ENCODE assay signal across 1 cellular context in the genomic region with DNA sequence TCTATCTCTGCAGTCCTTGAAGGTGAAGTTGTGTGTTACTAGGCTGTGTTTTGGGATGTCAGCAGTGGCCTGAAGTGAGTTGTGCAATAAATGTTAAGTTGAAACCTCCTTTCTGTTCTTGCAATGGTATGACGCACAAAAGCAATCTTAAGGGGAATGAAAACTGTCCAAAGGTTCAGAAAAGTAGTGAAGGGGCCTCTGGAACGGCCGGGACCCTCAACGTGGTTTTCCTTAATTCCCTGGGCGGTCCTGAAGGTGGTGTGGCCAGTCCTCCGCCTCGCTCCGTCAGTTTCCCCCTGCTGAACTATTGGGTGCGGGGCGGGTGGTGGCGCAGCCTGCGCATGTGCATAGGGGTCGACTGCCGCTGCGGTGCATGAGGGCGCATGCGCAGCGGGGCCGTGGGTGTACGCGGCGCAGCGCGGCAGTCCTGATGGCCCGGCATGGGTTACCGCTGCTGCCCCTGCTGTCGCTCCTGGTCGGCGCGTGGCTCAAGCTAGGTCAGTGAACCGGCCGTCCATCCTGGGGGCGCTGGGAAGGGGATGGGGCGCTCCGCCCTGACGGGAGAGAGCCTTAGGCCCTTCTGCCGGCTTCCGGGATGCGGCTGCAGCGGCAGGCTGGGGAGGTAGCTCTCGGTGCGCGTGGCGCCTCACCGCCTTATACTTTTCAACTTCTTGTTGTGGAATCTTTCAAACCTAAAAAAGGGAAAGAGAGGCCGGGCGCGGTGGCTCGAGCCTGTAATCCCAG.
TF ChIP-seq lines count a peak whose summit lies in the region.

A gene (plus strand): TSS at position 405 of the 744 bp plus-strand sequence. CDS start 26 bp downstream, at position 431.

TF ChIP-seq in K562, 482 proteins besides CTCF, POLR2A, EP300 and RAD21 (continued from another document and continues in another):
- TF ChIP-seq, protein P1, sequence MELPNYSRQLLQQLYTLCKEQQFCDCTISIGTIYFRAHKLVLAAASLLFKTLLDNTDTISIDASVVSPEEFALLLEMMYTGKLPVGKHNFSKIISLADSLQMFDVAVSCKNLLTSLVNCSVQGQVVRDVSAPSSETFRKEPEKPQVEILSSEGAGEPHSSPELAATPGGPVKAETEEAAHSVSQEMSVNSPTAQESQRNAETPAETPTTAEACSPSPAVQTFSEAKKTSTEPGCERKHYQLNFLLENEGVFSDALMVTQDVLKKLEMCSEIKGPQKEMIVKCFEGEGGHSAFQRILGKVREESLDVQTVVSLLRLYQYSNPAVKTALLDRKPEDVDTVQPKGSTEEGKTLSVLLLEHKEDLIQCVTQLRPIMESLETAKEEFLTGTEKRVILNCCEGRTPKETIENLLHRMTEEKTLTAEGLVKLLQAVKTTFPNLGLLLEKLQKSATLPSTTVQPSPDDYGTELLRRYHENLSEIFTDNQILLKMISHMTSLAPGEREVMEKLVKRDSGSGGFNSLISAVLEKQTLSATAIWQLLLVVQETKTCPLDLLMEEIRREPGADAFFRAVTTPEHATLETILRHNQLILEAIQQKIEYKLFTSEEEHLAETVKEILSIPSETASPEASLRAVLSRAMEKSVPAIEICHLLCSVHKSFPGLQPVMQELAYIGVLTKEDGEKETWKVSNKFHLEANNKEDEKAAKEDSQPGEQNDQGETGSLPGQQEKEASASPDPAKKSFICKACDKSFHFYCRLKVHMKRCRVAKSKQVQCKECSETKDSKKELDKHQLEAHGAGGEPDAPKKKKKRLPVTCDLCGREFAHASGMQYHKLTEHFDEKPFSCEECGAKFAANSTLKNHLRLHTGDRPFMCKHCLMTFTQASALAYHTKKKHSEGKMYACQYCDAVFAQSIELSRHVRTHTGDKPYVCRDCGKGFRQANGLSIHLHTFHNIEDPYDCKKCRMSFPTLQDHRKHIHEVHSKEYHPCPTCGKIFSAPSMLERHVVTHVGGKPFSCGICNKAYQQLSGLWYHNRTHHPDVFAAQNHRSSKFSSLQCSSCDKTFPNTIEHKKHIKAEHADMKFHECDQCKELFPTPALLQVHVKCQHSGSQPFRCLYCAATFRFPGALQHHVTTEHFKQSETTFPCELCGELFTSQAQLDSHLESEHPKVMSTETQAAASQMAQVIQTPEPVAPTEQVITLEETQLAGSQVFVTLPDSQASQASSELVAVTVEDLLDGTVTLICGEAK (IDR thresholded peaks at IDR 0.05): no peak
- TF ChIP-seq, protein P1 (CRISPR knock-in tag; IDR thresholded peaks at IDR 0.05): no peak
- TF ChIP-seq, protein P2, sequence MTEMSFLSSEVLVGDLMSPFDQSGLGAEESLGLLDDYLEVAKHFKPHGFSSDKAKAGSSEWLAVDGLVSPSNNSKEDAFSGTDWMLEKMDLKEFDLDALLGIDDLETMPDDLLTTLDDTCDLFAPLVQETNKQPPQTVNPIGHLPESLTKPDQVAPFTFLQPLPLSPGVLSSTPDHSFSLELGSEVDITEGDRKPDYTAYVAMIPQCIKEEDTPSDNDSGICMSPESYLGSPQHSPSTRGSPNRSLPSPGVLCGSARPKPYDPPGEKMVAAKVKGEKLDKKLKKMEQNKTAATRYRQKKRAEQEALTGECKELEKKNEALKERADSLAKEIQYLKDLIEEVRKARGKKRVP (CRISPR knock-in tag; IDR thresholded peaks at IDR 0.05): no peak
- TF ChIP-seq HNRNPK (IDR thresholded peaks at IDR 0.05; ENCODE audit: low read depth, low read length, poor library complexity, severe bottlenecking) (no peak), POLR3A (IDR thresholded peaks at IDR 0.05; ENCODE audit: borderline replicate concordance, extremely low read depth, insufficient read depth, insufficient read length) (no peak), HNRNPUL1 (IDR thresholded peaks at IDR 0.05; ENCODE audit: low read length) (no peak), EZH2 (IDR thresholded peaks at IDR 0.05; ENCODE audit: borderline replicate concordance, low read depth, low read length) (no peak), RB1 (IDR thresholded peaks at IDR 0.05; ENCODE audit: low read depth) (peak; percentile 74), BHLHE40 (IDR thresholded peaks at IDR 0.05; ENCODE audit: low read length) (no peak), ZNF311 (CRISPR knock-in tag; IDR thresholded peaks at IDR 0.05) (no peak), ZNF217 (CRISPR knock-in tag; IDR thresholded peaks at IDR 0.05) (no peak), GABPB1 (CRISPR knock-in tag; IDR thresholded peaks at IDR 0.05) (no peak), SREBF1 (IDR thresholded peaks at IDR 0.05; ENCODE audit: borderline replicate concordance, low read depth, low read length) (no peak), SMARCE1 (IDR thresholded peaks at IDR 0.05) (no peak), TGIF2 (CRISPR knock-in tag; IDR thresholded peaks at IDR 0.05) (no peak), SIRT6 (IDR thresholded peaks at IDR 0.05; ENCODE audit: low read depth, low read length) (no peak), MXI1 (IDR thresholded peaks at IDR 0.05; ENCODE audit: low read depth, low read length) (peak; percentile 56), ZNF764 (CRISPR knock-in tag; IDR thresholded peaks at IDR 0.05; ENCODE audit: low read depth) (0 out of 2 replicates have a peak, but pooled peaks have one; percentile 8), NFXL1 (CRISPR knock-in tag; IDR thresholded peaks at IDR 0.05) (no peak), HDAC8 (tag; IDR thresholded peaks at IDR 0.05) (no peak), ZNF75A (CRISPR knock-in tag; IDR thresholded peaks at IDR 0.05) (no peak), DPF2 (IDR thresholded peaks at IDR 0.05) (peak; percentile 54; the same call in 1 of the 2 replicates), HMGN3 (IDR thresholded peaks at IDR 0.05; ENCODE audit: borderline replicate concordance, extremely low read depth, insufficient read length, low read depth, low read length) (peak; percentile 97), FOXJ3 (CRISPR knock-in tag; IDR thresholded peaks at IDR 0.05) (no peak), SMAD2 (IDR thresholded peaks at IDR 0.05; ENCODE audit: low read depth, low read length) (no peak)
- TF ChIP-seq, protein P3, sequence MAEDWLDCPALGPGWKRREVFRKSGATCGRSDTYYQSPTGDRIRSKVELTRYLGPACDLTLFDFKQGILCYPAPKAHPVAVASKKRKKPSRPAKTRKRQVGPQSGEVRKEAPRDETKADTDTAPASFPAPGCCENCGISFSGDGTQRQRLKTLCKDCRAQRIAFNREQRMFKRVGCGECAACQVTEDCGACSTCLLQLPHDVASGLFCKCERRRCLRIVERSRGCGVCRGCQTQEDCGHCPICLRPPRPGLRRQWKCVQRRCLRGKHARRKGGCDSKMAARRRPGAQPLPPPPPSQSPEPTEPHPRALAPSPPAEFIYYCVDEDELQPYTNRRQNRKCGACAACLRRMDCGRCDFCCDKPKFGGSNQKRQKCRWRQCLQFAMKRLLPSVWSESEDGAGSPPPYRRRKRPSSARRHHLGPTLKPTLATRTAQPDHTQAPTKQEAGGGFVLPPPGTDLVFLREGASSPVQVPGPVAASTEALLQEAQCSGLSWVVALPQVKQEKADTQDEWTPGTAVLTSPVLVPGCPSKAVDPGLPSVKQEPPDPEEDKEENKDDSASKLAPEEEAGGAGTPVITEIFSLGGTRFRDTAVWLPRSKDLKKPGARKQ (CRISPR knock-in tag; IDR thresholded peaks at IDR 0.05): no peak
- TF ChIP-seq, protein P4, sequence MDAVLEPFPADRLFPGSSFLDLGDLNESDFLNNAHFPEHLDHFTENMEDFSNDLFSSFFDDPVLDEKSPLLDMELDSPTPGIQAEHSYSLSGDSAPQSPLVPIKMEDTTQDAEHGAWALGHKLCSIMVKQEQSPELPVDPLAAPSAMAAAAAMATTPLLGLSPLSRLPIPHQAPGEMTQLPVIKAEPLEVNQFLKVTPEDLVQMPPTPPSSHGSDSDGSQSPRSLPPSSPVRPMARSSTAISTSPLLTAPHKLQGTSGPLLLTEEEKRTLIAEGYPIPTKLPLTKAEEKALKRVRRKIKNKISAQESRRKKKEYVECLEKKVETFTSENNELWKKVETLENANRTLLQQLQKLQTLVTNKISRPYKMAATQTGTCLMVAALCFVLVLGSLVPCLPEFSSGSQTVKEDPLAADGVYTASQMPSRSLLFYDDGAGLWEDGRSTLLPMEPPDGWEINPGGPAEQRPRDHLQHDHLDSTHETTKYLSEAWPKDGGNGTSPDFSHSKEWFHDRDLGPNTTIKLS (IDR thresholded peaks at IDR 0.05; ENCODE audit: borderline replicate concordance, low read depth): peak; percentile 54; the same call in 1 of the 2 replicates
- TF ChIP-seq, protein P5, sequence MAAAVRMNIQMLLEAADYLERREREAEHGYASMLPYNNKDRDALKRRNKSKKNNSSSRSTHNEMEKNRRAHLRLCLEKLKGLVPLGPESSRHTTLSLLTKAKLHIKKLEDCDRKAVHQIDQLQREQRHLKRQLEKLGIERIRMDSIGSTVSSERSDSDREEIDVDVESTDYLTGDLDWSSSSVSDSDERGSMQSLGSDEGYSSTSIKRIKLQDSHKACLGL (CRISPR knock-in tag; IDR thresholded peaks at IDR 0.05; ENCODE audit: borderline replicate concordance, poor library complexity, severe bottlenecking): no peak
- TF ChIP-seq, protein P6, sequence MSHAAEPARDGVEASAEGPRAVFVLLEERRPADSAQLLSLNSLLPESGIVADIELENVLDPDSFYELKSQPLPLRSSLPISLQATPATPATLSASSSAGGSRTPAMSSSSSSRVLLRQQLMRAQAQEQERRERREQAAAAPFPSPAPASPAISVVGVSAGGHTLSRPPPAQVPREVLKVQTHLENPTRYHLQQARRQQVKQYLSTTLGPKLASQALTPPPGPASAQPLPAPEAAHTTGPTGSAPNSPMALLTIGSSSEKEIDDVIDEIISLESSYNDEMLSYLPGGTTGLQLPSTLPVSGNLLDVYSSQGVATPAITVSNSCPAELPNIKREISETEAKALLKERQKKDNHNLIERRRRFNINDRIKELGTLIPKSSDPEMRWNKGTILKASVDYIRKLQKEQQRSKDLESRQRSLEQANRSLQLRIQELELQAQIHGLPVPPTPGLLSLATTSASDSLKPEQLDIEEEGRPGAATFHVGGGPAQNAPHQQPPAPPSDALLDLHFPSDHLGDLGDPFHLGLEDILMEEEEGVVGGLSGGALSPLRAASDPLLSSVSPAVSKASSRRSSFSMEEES (CRISPR knock-in tag; IDR thresholded peaks at IDR 0.05): no peak
- TF ChIP-seq, protein P7, sequence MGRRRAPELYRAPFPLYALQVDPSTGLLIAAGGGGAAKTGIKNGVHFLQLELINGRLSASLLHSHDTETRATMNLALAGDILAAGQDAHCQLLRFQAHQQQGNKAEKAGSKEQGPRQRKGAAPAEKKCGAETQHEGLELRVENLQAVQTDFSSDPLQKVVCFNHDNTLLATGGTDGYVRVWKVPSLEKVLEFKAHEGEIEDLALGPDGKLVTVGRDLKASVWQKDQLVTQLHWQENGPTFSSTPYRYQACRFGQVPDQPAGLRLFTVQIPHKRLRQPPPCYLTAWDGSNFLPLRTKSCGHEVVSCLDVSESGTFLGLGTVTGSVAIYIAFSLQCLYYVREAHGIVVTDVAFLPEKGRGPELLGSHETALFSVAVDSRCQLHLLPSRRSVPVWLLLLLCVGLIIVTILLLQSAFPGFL (CRISPR knock-in tag; IDR thresholded peaks at IDR 0.05): no peak
- TF ChIP-seq, protein P8, sequence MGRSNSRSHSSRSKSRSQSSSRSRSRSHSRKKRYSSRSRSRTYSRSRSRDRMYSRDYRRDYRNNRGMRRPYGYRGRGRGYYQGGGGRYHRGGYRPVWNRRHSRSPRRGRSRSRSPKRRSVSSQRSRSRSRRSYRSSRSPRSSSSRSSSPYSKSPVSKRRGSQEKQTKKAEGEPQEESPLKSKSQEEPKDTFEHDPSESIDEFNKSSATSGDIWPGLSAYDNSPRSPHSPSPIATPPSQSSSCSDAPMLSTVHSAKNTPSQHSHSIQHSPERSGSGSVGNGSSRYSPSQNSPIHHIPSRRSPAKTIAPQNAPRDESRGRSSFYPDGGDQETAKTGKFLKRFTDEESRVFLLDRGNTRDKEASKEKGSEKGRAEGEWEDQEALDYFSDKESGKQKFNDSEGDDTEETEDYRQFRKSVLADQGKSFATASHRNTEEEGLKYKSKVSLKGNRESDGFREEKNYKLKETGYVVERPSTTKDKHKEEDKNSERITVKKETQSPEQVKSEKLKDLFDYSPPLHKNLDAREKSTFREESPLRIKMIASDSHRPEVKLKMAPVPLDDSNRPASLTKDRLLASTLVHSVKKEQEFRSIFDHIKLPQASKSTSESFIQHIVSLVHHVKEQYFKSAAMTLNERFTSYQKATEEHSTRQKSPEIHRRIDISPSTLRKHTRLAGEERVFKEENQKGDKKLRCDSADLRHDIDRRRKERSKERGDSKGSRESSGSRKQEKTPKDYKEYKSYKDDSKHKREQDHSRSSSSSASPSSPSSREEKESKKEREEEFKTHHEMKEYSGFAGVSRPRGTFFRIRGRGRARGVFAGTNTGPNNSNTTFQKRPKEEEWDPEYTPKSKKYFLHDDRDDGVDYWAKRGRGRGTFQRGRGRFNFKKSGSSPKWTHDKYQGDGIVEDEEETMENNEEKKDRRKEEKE (IDR thresholded peaks at IDR 0.05; ENCODE audit: borderline replicate concordance in 1 of 2, control insufficient read depth in 1 of 2, low read depth in 2 of 2, low read length in 1 of 2): 0 out of 4 replicates have a peak, but pooled peaks of 1 of the 2 experiments have one; percentile 9
